In genomic region chr7:29327455-29327854, GRCh38 we compare ENCODE assay signal across 17 cellular contexts.
DNase-seq lines count a peak whose midpoint lies in the region; ATAC-seq and TF ChIP-seq lines count a peak whose summit lies in the region.
"Had no signal": no experiment of that assay in that cellular context is flagged by ENCODE, and none has a peak within 500 bp of the region (broad histone marks: within the 10 kb centered on the region; RNA-seq: fewer than 3 reads in every experiment).

No MANE protein-coding gene starts in this region.

- no peaks in the 10 kb centered on the region for H3K9me3 ChIP-seq in HEK293 (ENCODE audit: control insufficient read depth, insufficient read depth, low read depth, low read length)
- H3K9me3 ChIP-seq: ascending aorta, gastrocnemius medialis had no signal

- POLR2A ChIA-PET in HEK293 (lab: Yijun Ruan, JAX): interaction anchor here (0.6 kb wide), 2 partner anchors 100 to 230 kb away, joined by 3 to 4 read pairs; no protein-coding TSS in a partner anchor

- H3K36me3 Mint-ChIP-seq in nephron progenitor cell (ENCODE audit: low read depth): peaks cover 15% of the 10 kb centered on the region
- H3K36me3 Mint-ChIP-seq: activated CD8-positive, alpha-beta memory T cell treated with anti-CD3 and anti-CD28 coated beads, Interleukin-2, amount 10 ng/mL, durations not matched to agents 7 days and 5 days had no signal

- H3K36me3 ChIP-seq in HEK293 (ENCODE audit: control insufficient read depth in 2 of 2, insufficient read depth in 1 of 2, low read length in 2 of 2): no peaks in the 10 kb centered on the region
- H3K36me3 ChIP-seq: ascending aorta, gastrocnemius medialis had no signal

- CTCF ChIA-PET in HEK293 (lab: Yijun Ruan, JAX): no interaction called here

- H3K27ac ChIP-seq in HEK293 (ENCODE audit: extremely low read depth, low read depth, low read length) (peak overlapping the region; percentile 88), foreskin keratinocyte (no peak overlapping the region)
- H3K27ac ChIP-seq: ascending aorta, gastrocnemius medialis had no signal

- peak overlapping the region; percentile 99 for H3K27ac Mint-ChIP-seq in nephron progenitor cell
- H3K27ac Mint-ChIP-seq: activated CD8-positive, alpha-beta memory T cell treated with anti-CD3 and anti-CD28 coated beads, Interleukin-2, amount 10 ng/mL, durations not matched to agents 7 days and 5 days; B cell had no signal

- peaks cover 75% of the 10 kb centered on the region for H3K4me1 Mint-ChIP-seq in nephron progenitor cell

- ATAC-seq in GM19455 (IDR thresholded peaks at IDR 0.05; ENCODE audit: unreplicated experiment) (no peak), esophagus mucosa (no peak), foreskin keratinocyte (no peak)
- ATAC-seq: activated CD8-positive, alpha-beta memory T cell treated with anti-CD3 and anti-CD28 coated beads, Interleukin-2, amount 10 ng/mL, durations not matched to agents 7 days and 5 days; gastrocnemius medialis had no signal

- peaks cover 27% of the 10 kb centered on the region for H3K4me1 ChIP-seq in HEK293 (ENCODE audit: control insufficient read depth, insufficient read depth, low read length)
- peaks cover 5% of the 10 kb centered on the region for H3K4me1 ChIP-seq in foreskin keratinocyte
- H3K4me1 ChIP-seq: gastrocnemius medialis had no signal

- no peak overlapping the region for H3K4me3 ChIP-seq in HEK293 (ENCODE audit: low read depth, low read length)
- H3K4me3 ChIP-seq: ascending aorta, gastrocnemius medialis, GM23248 had no signal

- peak overlapping the region; percentile 59 for H3K4me3 Mint-ChIP-seq in nephron progenitor cell
- H3K4me3 Mint-ChIP-seq: activated CD8-positive, alpha-beta memory T cell treated with anti-CD3 and anti-CD28 coated beads, Interleukin-2, amount 10 ng/mL, durations not matched to agents 7 days and 5 days; B cell had no signal

- no peaks in the 10 kb centered on the region for H3K27me3 ChIP-seq in foreskin keratinocyte
- H3K27me3 ChIP-seq: ascending aorta, gastrocnemius medialis had no signal

- DNase-seq in NCI-H1930 (lab: John Stamatoyannopoulos, UW): peak; percentile 65 to 69
- peak; percentile 65 to 75 for DNase-seq in NCI-H526 (lab: John Stamatoyannopoulos, UW)
- no peak for DNase-seq in nephron progenitor cell
- no peak for DNase-seq in foreskin keratinocyte
- DNase-seq: activated CD4-positive, alpha-beta T cell treated with anti-CD3 and anti-CD28 coated beads for 1 hour; activated CD8-positive, alpha-beta memory T cell treated with anti-CD3 and anti-CD28 coated beads, Interleukin-2, amount 10 ng/mL, durations not matched to agents 7 days and 5 days; activated effector memory CD4-positive, alpha-beta T cell treated with anti-CD3 and anti-CD28 coated beads, Interleukin-2, amount 50 U/mL, for 16 hours; gastrocnemius medialis; GM23248; MM.1S; SHP77 treated with DMSO at 0.1 percent for 48 hours; T-helper 2 cell had no signal

- H3K27me3 Mint-ChIP-seq in nephron progenitor cell (ENCODE audit: low read depth, poor library complexity): no peaks in the 10 kb centered on the region
- H3K27me3 Mint-ChIP-seq: activated CD8-positive, alpha-beta memory T cell treated with anti-CD3 and anti-CD28 coated beads, Interleukin-2, amount 10 ng/mL, durations not matched to agents 7 days and 5 days had no signal

- H3K9me3 Mint-ChIP-seq in nephron progenitor cell: peaks cover 12% of the 10 kb centered on the region

- TF ChIP-seq CTCF in HEK293 (tag by site-specific recombination; IDR thresholded peaks at IDR 0.05) (no peak), nephron progenitor cell (IDR thresholded peaks at IDR 0.05) (no peak), foreskin keratinocyte (conservative IDR thresholded peaks at IDR 0.05) (no peak)

TF ChIP-seq in HEK293, 187 proteins besides CTCF, POLR2A, EP300 and RAD21 (continues in another document):
- TF ChIP-seq ZBTB6 (tag by site-specific recombination; IDR thresholded peaks at IDR 0.05) (peak; percentile 74; the same call in 1 of the 2 replicates), ZBTB44 (tag by site-specific recombination; IDR thresholded peaks at IDR 0.05) (peak; percentile 63; the same call in 1 of the 2 replicates), ZNF580 (tag by site-specific recombination; IDR thresholded peaks at IDR 0.05) (peak; percentile 80), ZBTB1 (tag by site-specific recombination; IDR thresholded peaks at IDR 0.05) (no peak), GFI1B (tag by site-specific recombination; IDR thresholded peaks at IDR 0.05) (peak; percentile 76), WT1 (tag by site-specific recombination; IDR thresholded peaks at IDR 0.05) (peak; percentile 77), ZNF10 (tag by site-specific recombination; IDR thresholded peaks at IDR 0.05) (peak; percentile 68), ZBTB17 (tag by site-specific recombination; IDR thresholded peaks at IDR 0.05) (peak; percentile 47; the same call in 1 of the 2 replicates), ZFP69B (tag by site-specific recombination; IDR thresholded peaks at IDR 0.05) (no peak), ZFHX2 (tag by site-specific recombination; conservative IDR thresholded peaks at IDR 0.05) (no peak), ZNF843 (tag by site-specific recombination; IDR thresholded peaks at IDR 0.05) (peak; percentile 81), GLI2 (tag by site-specific recombination; IDR thresholded peaks at IDR 0.05; ENCODE audit: borderline replicate concordance, low read depth) (no peak), ZNF629 (tag by site-specific recombination; IDR thresholded peaks at IDR 0.05) (peak; percentile 76), TSHZ1 (tag by site-specific recombination; IDR thresholded peaks at IDR 0.05; ENCODE audit: borderline replicate concordance) (peak; percentile 71; the same call in 1 of the 2 replicates), ZNF513 (tag by site-specific recombination; IDR thresholded peaks at IDR 0.05) (no peak), FEZF1 (tag by site-specific recombination; IDR thresholded peaks at IDR 0.05) (peak; percentile 66), IKZF3 (tag by site-specific recombination; IDR thresholded peaks at IDR 0.05) (peak; percentile 91)

Comparison
In these comparisons a context has a peak if more than half of its experiments do, and no peak if none do; other contexts are left out.
1. DNase-seq: peak in NCI-H1930 (2 of 2) and NCI-H526 (2 of 2); none in nephron progenitor cell (single experiment) and foreskin keratinocyte (0 of 2).